8 cellular contexts compared by ENCODE assay signal in the genomic region with DNA sequence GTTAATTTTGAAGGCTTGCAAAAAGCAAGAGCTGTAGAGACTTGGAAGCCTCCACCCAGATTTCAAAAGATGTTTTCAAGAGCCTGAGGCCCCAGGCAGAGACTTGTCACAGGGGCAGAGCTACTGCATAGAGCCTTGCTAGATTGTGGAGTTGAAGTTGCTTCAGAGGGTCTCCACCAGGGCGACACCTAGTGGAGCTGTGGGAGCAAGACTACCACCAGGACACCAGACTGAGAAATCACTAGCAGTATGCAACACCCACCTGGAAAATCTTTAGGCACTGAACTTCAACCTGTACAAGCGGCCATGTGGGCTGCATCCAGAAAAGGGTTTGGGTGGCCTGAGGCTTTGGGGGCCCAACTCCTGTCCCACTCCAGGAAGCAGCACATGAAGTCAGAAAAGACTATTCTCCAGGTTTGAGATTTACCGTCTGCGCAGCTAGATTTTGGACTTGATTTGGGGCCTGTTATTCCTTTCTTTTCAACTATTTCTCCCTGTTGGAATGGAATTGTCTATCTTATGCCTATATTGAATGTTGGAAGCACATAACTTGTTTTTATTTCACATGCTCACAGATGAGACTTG.
DNase-seq lines count a peak whose midpoint lies in the region; ATAC-seq and TF ChIP-seq lines count a peak whose summit lies in the region.

No MANE protein-coding gene starts in this region.

- no peak overlapping the region for H3K27ac ChIP-seq in PC-9
- no peak overlapping the region for H3K27ac ChIP-seq in adrenal gland

- H3F3A ChIP-seq in PC-9 (ENCODE audit: insufficient read depth, low read depth), result no peaks in the 10 kb centered on the region

- CTCF ChIA-PET in PC-9 (lab: Charles Lee), result no interaction called here

- peak; percentile 96 for ATAC-seq in GM19397 (IDR thresholded peaks at IDR 0.05; ENCODE audit: unreplicated experiment)
- peak; percentile 85 for ATAC-seq in HG03460 (IDR thresholded peaks at IDR 0.05; ENCODE audit: unreplicated experiment)

- H3K4me1 Mint-ChIP-seq in T-helper 2 cell treated with Interferon-gamma antibody and Interleukin-4, amounts not matched to agents 5 μg/mL and 100 μg/mL, for 36 hours (ENCODE audit: low read depth), result no peaks in the 10 kb centered on the region

- BruUV-seq in PC-9 (replicated peaks; lab: Mats Ljungman, UMichigan), result no TSS peak

- no peak for TF ChIP-seq POLR2A in adrenal gland (IDR thresholded peaks at IDR 0.05)

- WGBS in adrenal gland, 4 donors, result 68 to 95% (median 73%) methylated on average over 2 to 4 of the region's 4 CpGs

- H3K9me3 Mint-ChIP-seq in T-helper 2 cell treated with Interferon-gamma antibody and Interleukin-4, amounts not matched to agents 5 μg/mL and 100 μg/mL, for 36 hours, result peaks cover 5% of the 10 kb centered on the region

- H3K27me3 Mint-ChIP-seq in T-helper 2 cell treated with Interferon-gamma antibody and Interleukin-4, amounts not matched to agents 5 μg/mL and 100 μg/mL, for 36 hours (ENCODE audit: low read depth), result no peaks in the 10 kb centered on the region

- H3K27ac Mint-ChIP-seq in T-helper 2 cell treated with Interferon-gamma antibody and Interleukin-4, amounts not matched to agents 5 μg/mL and 100 μg/mL, for 36 hours, result no peak overlapping the region

- intact Hi-C loops in PC-9 (cut with micrococcal nuclease; ENCODE audit: unreplicated experiment), result no loop called here
- intact Hi-C loops in adrenal gland (cut with DNase I), result no loop called here

- H3K4me1 ChIP-seq in PC-9 (replicated peaks; ENCODE audit: insufficient read depth) (no peaks in the 10 kb centered on the region), adrenal gland (replicated peaks in 1 of 2) (no peaks in the 10 kb centered on the region)

- no peaks in the 10 kb centered on the region for H3K9me3 ChIP-seq in PC-9 (ENCODE audit: insufficient read depth, low read depth)
- H3K9me3 ChIP-seq in adrenal gland (replicated peaks in 1 of 3), result no peaks in the 10 kb centered on the region

- H3K4me3 ChIP-seq in PC-9 (no peak overlapping the region), adrenal gland (no peak overlapping the region)

- TF ChIP-seq CTCF in PC-9 (conservative IDR thresholded peaks at IDR 0.05), result peak; percentile 60
- TF ChIP-seq CTCF in adrenal gland (IDR thresholded peaks at IDR 0.05), result peak; percentile 26 to 60 (median 56)

- no peaks in the 10 kb centered on the region for H3K79me2 ChIP-seq in PC-9 (ENCODE audit: low read depth)

- H3K36me3 Mint-ChIP-seq in T-helper 2 cell treated with Interferon-gamma antibody and Interleukin-4, amounts not matched to agents 5 μg/mL and 100 μg/mL, for 36 hours (ENCODE audit: low read depth), result no peaks in the 10 kb centered on the region

- POLR2A ChIA-PET in PC-9 (lab: Charles Lee; ENCODE audit: unreplicated experiment), result no interaction called here

- H3K36me3 ChIP-seq in PC-9 (ENCODE audit: low read depth), result no peaks in the 10 kb centered on the region
- H3K36me3 ChIP-seq in adrenal gland (replicated peaks in 1 of 2), result no peaks in the 10 kb centered on the region

- H3K27me3 ChIP-seq in PC-9 (ENCODE audit: insufficient read depth, low read depth), result no peaks in the 10 kb centered on the region
- H3K27me3 ChIP-seq in adrenal gland, result no peaks in the 10 kb centered on the region

- H3K4me3 Mint-ChIP-seq in T-helper 2 cell treated with Interferon-gamma antibody and Interleukin-4, amounts not matched to agents 5 μg/mL and 100 μg/mL, for 36 hours, result no peak overlapping the region

- no peaks in the 10 kb centered on the region for H3K9me2 ChIP-seq in PC-9 (ENCODE audit: insufficient read depth)

- no peak overlapping the region for H3K4me2 ChIP-seq in PC-9

- H4K20me1 ChIP-seq in PC-9 (ENCODE audit: insufficient read depth), result no peaks in the 10 kb centered on the region

- DNase-seq in COLO829 (ENCODE audit: low spot score) (peak; percentile 69), PC-9 (peak in 1 of 2 experiments; percentile 1), adrenal gland (peak; percentile 17 to 65 (median 47)), iris pigment epithelial cell (ENCODE audit: low read depth) (peak; percentile 70)
- DNase-seq in stimulated activated CD8-positive, alpha-beta memory T cell treated with anti-CD3 and anti-CD28 coated beads, Interleukin-4, amount 100 ng/mL, for 24 hours (ENCODE audit: low read depth), result peak; percentile 7
- no peak for DNase-seq in T-helper 2 cell treated with Interferon-gamma antibody and Interleukin-4, amounts not matched to agents 5 μg/mL and 100 μg/mL, for 36 hours (ENCODE audit: low spot score)

- H2AFZ ChIP-seq in PC-9, result no peak overlapping the region
